Comparison of ENCODE assay signal across 20 cellular contexts in genomic region chr6:106081715-106082114, GRCh38. TPM values are rescaled to one million over a fixed set of nuclear protein-coding genes. Genes with fewer than 3 reads are reported as not detected.
DNase-seq lines count a peak whose midpoint lies in the region; ATAC-seq, FAIRE-seq and TF ChIP-seq lines count a peak whose summit lies in the region.
"Had no signal": no experiment of that assay in that cellular context is flagged by ENCODE, and none has a peak within 500 bp of the region (broad histone marks: within the 10 kb centered on the region; RNA-seq: fewer than 3 reads in every experiment).

No MANE protein-coding gene starts in this region.

- H3K36me3 ChIP-seq in CD4-positive, alpha-beta memory T cell (ENCODE audit: insufficient read depth, low read length), result no peaks in the 10 kb centered on the region
- H3K36me3 ChIP-seq in K562 (ENCODE audit: control insufficient read depth, insufficient read depth, low read length) (no peaks in the 10 kb centered on the region), mesendoderm (ENCODE audit: control insufficient read depth, insufficient read depth, low read length) (no peaks in the 10 kb centered on the region), ascending aorta (no peaks in the 10 kb centered on the region)
- H3K36me3 ChIP-seq: BE2C had no signal

- intact Hi-C loops in CD4-positive, alpha-beta memory T cell (cut with micrococcal nuclease), result no loop called here
- intact Hi-C loops in K562 (cut with micrococcal nuclease), result no loop called here
- intact Hi-C loops in ascending aorta (cut with DNase I), result loop anchor here (10.0 kb wide), 1 partner anchor 597 kb away; no protein-coding TSS in a partner anchor

- H3K9me1 ChIP-seq in K562 (ENCODE audit: control insufficient read depth, insufficient read depth, low read length), result no peaks in the 10 kb centered on the region

- DNase-seq in CD4-positive, alpha-beta memory T cell, result no peak
- DNase-seq in HFFc6 (no peak), K562 (ENCODE audit: extremely low read depth in 1 of 4, low spot score in 3 of 4) (no peak), mesendoderm (no peak), ascending aorta (ENCODE audit: low spot score in 2 of 2) (no peak)
- no peak for DNase-seq in stimulated activated CD4-positive, alpha-beta T cell treated with anti-CD3 and anti-CD28 coated beads, Interleukin-4, amount 100 ng/mL, for 1 hour
- DNase-seq: BE2C; CD4-positive, alpha-beta T cell; DMS53; H9; KG1; NCI-H1436; NCI-H1930; NCI-H345; NCI-H526 had no signal

- H3K9ac ChIP-seq in K562 (ENCODE audit: insufficient read depth in 1 of 2, low read depth in 2 of 2, low read length in 2 of 2) (no peak overlapping the region), mesendoderm (ENCODE audit: low read length) (no peak overlapping the region)

- H3K4me2 ChIP-seq in K562 (ENCODE audit: insufficient read depth, low read length) (no peak overlapping the region), mesendoderm (ENCODE audit: low read length) (no peak overlapping the region)

- H3K4ac ChIP-seq in mesendoderm (ENCODE audit: low read depth, low read length), result no peak overlapping the region

- no peaks in the 10 kb centered on the region for H4K20me1 ChIP-seq in K562 (replicated peaks; ENCODE audit: control insufficient read depth, insufficient read depth, low read length)

- H4K8ac ChIP-seq in mesendoderm (ENCODE audit: low read depth, low read length), result no peak overlapping the region

- no peak overlapping the region for H2BK15ac ChIP-seq in mesendoderm (replicated peaks; ENCODE audit: low read depth)

- H3K9me3 Mint-ChIP-seq in CD4-positive, alpha-beta memory T cell, result peaks cover 0 to 4% (median 0%) of the 10 kb centered on the region in 8 donors
- H3K9me3 Mint-ChIP-seq in HFFc6, result no peaks in the 10 kb centered on the region
- H3K9me3 Mint-ChIP-seq: CD4-positive, alpha-beta T cell; H9 had no signal

- H3K27me3 Mint-ChIP-seq in CD4-positive, alpha-beta memory T cell, result no peaks in the 10 kb centered on the region
- H3K27me3 Mint-ChIP-seq in HFFc6 (ENCODE audit: insufficient read depth), result no peaks in the 10 kb centered on the region; the same call in 1 of the 2 replicates

- no peak for TF ChIP-seq POLR2A in K562 (conservative IDR thresholded peaks at IDR 0.05)

- peak overlapping the region; percentile 2 for H3K18ac ChIP-seq in mesendoderm (ENCODE audit: low read length)

- no peak for FAIRE-seq in K562 (lab: Jason Lieb, UNC)
- FAIRE-seq: A204.1, GM12891, RCC 7860 had no signal

- ATAC-seq in K562 (no peak), HG02884 (IDR thresholded peaks at IDR 0.05; ENCODE audit: unreplicated experiment) (no peak)
- ATAC-seq: Right ventricle myocardium inferior had no signal

- no peak overlapping the region for H4K5ac ChIP-seq in mesendoderm (ENCODE audit: low read length)

- H3K4me3 ChIP-seq in CD4-positive, alpha-beta memory T cell (ENCODE audit: low read length in 2 of 2), result no peak overlapping the region
- H3K4me3 ChIP-seq in K562 (no peak overlapping the region), mesendoderm (ENCODE audit: low read length) (no peak overlapping the region), ascending aorta (no peak overlapping the region)

- in situ Hi-C loops in K562 (cut with MboI), result no loop called here

- TF ChIP-seq CTCF in HFFc6 (IDR thresholded peaks at IDR 0.05) (no peak), K562 (IDR thresholded peaks at IDR 0.05 in 2 of 3, conservative IDR thresholded peaks at IDR 0.05 in 1 of 3; ENCODE audit: insufficient read depth in 2 of 3, low read depth in 1 of 3, low read length in 3 of 3) (no peak), ascending aorta (IDR thresholded peaks at IDR 0.05) (no peak)

- no peak for TF ChIP-seq RAD21 in K562 (CRISPR knock-in tag; conservative IDR thresholded peaks at IDR 0.05 in 1 of 2, IDR thresholded peaks at IDR 0.05 in 1 of 2)

- H3K9me3 ChIP-seq in CD4-positive, alpha-beta memory T cell (ENCODE audit: control insufficient read depth in 1 of 2, low read length in 2 of 2), result no peaks in the 10 kb centered on the region
- H3K9me3 ChIP-seq in K562 (replicated peaks; ENCODE audit: control insufficient read depth, insufficient read depth, low read depth, low read length) (no peaks in the 10 kb centered on the region), ascending aorta (no peaks in the 10 kb centered on the region)
- H3K9me3 ChIP-seq: BE2C had no signal

- no peak overlapping the region for H2AFZ ChIP-seq in K562 (ENCODE audit: low read depth, low read length)

- peaks cover 0 to 3% of the 10 kb centered on the region in 2 donors for H3K36me3 Mint-ChIP-seq in CD4-positive, alpha-beta memory T cell
- no peaks in the 10 kb centered on the region for H3K36me3 Mint-ChIP-seq in HFFc6 (ENCODE audit: low read depth)

- no TSS peak for BruUV-seq in K562 (replicated peaks; lab: Mats Ljungman, UMichigan)

- no peaks in the 10 kb centered on the region for H3K79me1 ChIP-seq in mesendoderm (ENCODE audit: low read length)

- H3K56ac ChIP-seq in mesendoderm (ENCODE audit: low read length), result no peak overlapping the region

- H3K4me3 Mint-ChIP-seq in CD4-positive, alpha-beta memory T cell, result no peak overlapping the region
- no peak overlapping the region for H3K4me3 Mint-ChIP-seq in HFFc6
- H3K4me3 Mint-ChIP-seq: CD4-positive, alpha-beta T cell; H9 had no signal

- POLR2A ChIA-PET in CD4-positive, alpha-beta memory T cell (lab: Charles Lee; ENCODE audit: partially characterized antibody), result interaction anchor here (1.3 kb wide), 1 partner anchor 12 kb away, joined by 3 read pairs; no protein-coding TSS in a partner anchor
- POLR2A ChIA-PET in K562 (lab: Yijun Ruan, JAX), result no interaction called here

- WGBS in K562 (ENCODE audit: insufficient coverage, low coverage, missing lambda C conversion rate), result 6% methylated on average over 4 of the region's 4 CpGs
- WGBS in mesendoderm (ENCODE audit: extremely low coverage, insufficient coverage, low lambda C conversion rate), result no CpG with 5 or more reads among the region's 4 CpGs

- H3K79me2 ChIP-seq in K562 (ENCODE audit: control insufficient read depth, insufficient read depth, low read length) (no peaks in the 10 kb centered on the region), mesendoderm (ENCODE audit: control insufficient read depth, insufficient read depth, low read length) (no peaks in the 10 kb centered on the region)

- H3K27me3 ChIP-seq in CD4-positive, alpha-beta memory T cell (ENCODE audit: insufficient read depth, low read length), result no peaks in the 10 kb centered on the region
- H3K27me3 ChIP-seq in K562 (ENCODE audit: control insufficient read depth in 2 of 2, insufficient read depth in 2 of 2, low read length in 2 of 2), result no peaks in the 10 kb centered on the region
- no peaks in the 10 kb centered on the region for H3K27me3 ChIP-seq in mesendoderm (ENCODE audit: insufficient read depth, low read length, poor library complexity)
- no peaks in the 10 kb centered on the region for H3K27me3 ChIP-seq in ascending aorta
- H3K27me3 ChIP-seq: BE2C had no signal

- H2AK5ac ChIP-seq in mesendoderm (ENCODE audit: low read length), result no peak overlapping the region

- H2BK120ac ChIP-seq in mesendoderm (ENCODE audit: low read depth, low read length), result no peak overlapping the region

- peak overlapping the region in 5 of 7 donors; percentile 49 to 75 (median 71) for H3K27ac Mint-ChIP-seq in CD4-positive, alpha-beta memory T cell
- peak overlapping the region; percentile 24; the same call in 1 of the 2 replicates for H3K27ac Mint-ChIP-seq in HFFc6
- H3K27ac Mint-ChIP-seq: CD4-positive, alpha-beta T cell; H9 had no signal

- H3K27ac ChIP-seq in CD4-positive, alpha-beta memory T cell (ENCODE audit: low read depth, low read length), result no peak overlapping the region
- H3K27ac ChIP-seq in K562 (ENCODE audit: extremely low read depth, low read depth, low read length) (no peak overlapping the region), mesendoderm (ENCODE audit: low read depth, low read length) (no peak overlapping the region), ascending aorta (no peak overlapping the region)

- peaks cover 39% of the 10 kb centered on the region for H3K4me1 ChIP-seq in CD4-positive, alpha-beta memory T cell (ENCODE audit: insufficient read depth, low read length)
- H3K4me1 ChIP-seq in K562 (replicated peaks in 1 of 2; ENCODE audit: control insufficient read depth in 2 of 2, insufficient read depth in 2 of 2, low read length in 2 of 2) (peaks cover 7 to 28% of the 10 kb centered on the region in 2 experiments), mesendoderm (ENCODE audit: control insufficient read depth, low read depth, low read length) (peaks cover 29% of the 10 kb centered on the region), ascending aorta (peaks cover 3% of the 10 kb centered on the region in 2 donors)

- CTCF ChIA-PET in CD4-positive, alpha-beta memory T cell (lab: Charles Lee; ENCODE audit: partially characterized antibody), result interaction anchor here (2.0 kb wide), 1 partner anchor 88 kb away, joined by 5 read pairs; no protein-coding TSS in a partner anchor
- CTCF ChIA-PET in K562 (lab: Yijun Ruan, JAX; ENCODE audit: low intra/inter-chr PET ratio), result interaction anchor here (0.7 kb wide), 1 partner anchor 141 kb away, joined by 4 read pairs; no protein-coding TSS in a partner anchor

- TF ChIP-seq EP300 in K562 (IDR thresholded peaks at IDR 0.05; ENCODE audit: low read length), result no peak

- H2BK5ac ChIP-seq in mesendoderm (ENCODE audit: low read length), result no peak overlapping the region

- H3K23ac ChIP-seq in mesendoderm (ENCODE audit: low read length), result no peak overlapping the region

- H3K4me1 Mint-ChIP-seq in CD4-positive, alpha-beta memory T cell, result peaks cover 39 to 62% (median 48%) of the 10 kb centered on the region in 4 donors
- H3K4me1 Mint-ChIP-seq in HFFc6 (ENCODE audit: low read depth), result peaks cover 63% of the 10 kb centered on the region

RNA-seq across cellular contexts. Expression of gene PRDM1, which starts 4.4 kb away (rescaled TPM):
- 10 to 100 TPM; 33.4 to 34.0 TPM for total RNA-seq in CD4-positive, alpha-beta memory T cell
- polyA plus RNA-seq in CD4-positive, alpha-beta memory T cell, result 10 to 100 TPM; 45.4 to 97.0 TPM
- 10 to 100 TPM in 3 of 6 experiments, 1 to 10 TPM in 3; 8.4 to 12.3 (median 10.3) TPM for total RNA-seq in HFFc6 (2021; fragmentation: NEBNext Ultra II Directional; extraction: Animal tissue kit (Norgen Biotek cat#: 25700))
- 1.9 and 4.4 TPM in 2 replicates for total RNA-seq in K562 (2011; cell fraction: chromatin; rRNA removed; ENCODE audit: low replicate concordance)
- total RNA-seq in K562 (2011; cell fraction: nucleolus; rRNA removed), result 1.1 and 1.3 TPM in 2 replicates
- 0.95 and 1.1 TPM in 2 replicates for total RNA-seq in K562 (2011; cell fraction: nucleoplasm; rRNA removed)
- total RNA-seq in K562 (2014; rRNA removed) (0.27 and 0.29 TPM in 2 replicates), K562 (2014; rRNA removed; fragmentation: Illumina TruSeq; extraction: Trizol) (0.40 and 0.61 TPM in 2 replicates), K562 (2015; rRNA removed; fragmentation: Illumina TruSeq; extraction: Trizol) (0.19 and 0.47 TPM in 2 replicates), K562 (2021) (0.67 and 0.86 TPM in 2 replicates), ascending aorta (0.21 TPM)
- polyA plus RNA-seq in K562 (2011; rRNA removed) (0.18 and 0.21 TPM in 2 replicates), K562 (2014; fragmentation: Illumina TruSeq; extraction: Trizol) (0.89 and 1.4 TPM in 2 replicates), K562 (2014; fragmentation: Nextera tagmentation; extraction: Ambion mirVana) (under 1 TPM; 0.20 to 0.21 TPM), K562 (2014; rRNA removed) (0.09 and 0.13 TPM in 2 replicates)
- polyA plus RNA-seq in K562 (2011; cell fraction: cytosol; rRNA removed), result 0.07 and 0.36 TPM in 2 replicates
- polyA plus RNA-seq in K562 (2011; cell fraction: nucleus; rRNA removed), result 0.11 and 1.1 TPM in 2 replicates
- polyA plus RNA-seq in K562 (2012), result 0.89 and 1.1 TPM in 2 replicates
- polyA minus RNA-seq in K562 (2011; rRNA and poly(A)+ RNA removed), result 0.18 and 0.98 TPM in 2 replicates
- 1.1 and 1.6 TPM in 2 replicates for polyA minus RNA-seq in K562 (2011; cell fraction: cytosol; rRNA and poly(A)+ RNA removed)
- 0.94 and 1.00 TPM in 2 replicates for polyA minus RNA-seq in K562 (2011; cell fraction: nucleus; rRNA and poly(A)+ RNA removed)
- 3.7 TPM for polyA plus RNA-seq in mesendoderm (2013, experiment 1 of 2)
- 3.5 TPM for polyA plus RNA-seq in mesendoderm (2013, experiment 2 of 2)
